20 cellular contexts compared by ENCODE assay signal in genomic region chr2:32656069-32656468, GRCh38. TPM values are rescaled to one million over a fixed set of nuclear protein-coding genes. Genes with fewer than 3 reads are reported as not detected.
DNase-seq lines count a peak whose midpoint lies in the region; TF ChIP-seq lines count a peak whose summit lies in the region.
"Had no signal": no experiment of that assay in that cellular context is flagged by ENCODE, and none has a peak within 500 bp of the region (broad histone marks: within the 10 kb centered on the region; RNA-seq: fewer than 3 reads in every experiment).

No MANE protein-coding gene starts in this region.

- POLR2A ChIA-PET in MCF 10A (lab: Yijun Ruan, JAX), result interaction anchor here (0.6 to 1.6 kb wide), 4 partner anchors 9 to 16 kb away, joined by 3 to 5 read pairs (median 3); no protein-coding TSS in a partner anchor

- H3K4me2 ChIP-seq in KMS-11, result peak overlapping the region; percentile 29; the same call in 1 of the 2 replicates
- H3K4me2 ChIP-seq: BLaER1 had no signal

- TF ChIP-seq CTCF in KMS-11 (conservative IDR thresholded peaks at IDR 0.05; ENCODE audit: low read depth, low read length), result no peak
- TF ChIP-seq CTCF in endodermal cell (conservative IDR thresholded peaks at IDR 0.05), result no peak
- TF ChIP-seq CTCF in progenitor cell of endocrine pancreas (IDR thresholded peaks at IDR 0.05; ENCODE audit: unreplicated experiment), result no peak
- TF ChIP-seq CTCF in MCF 10A (IDR thresholded peaks at IDR 0.05; ENCODE audit: unreplicated experiment), result no peak

- peaks cover 26% of the 10 kb centered on the region for H3K36me3 Mint-ChIP-seq in endodermal cell (ENCODE audit: low read depth)
- H3K36me3 Mint-ChIP-seq in progenitor cell of endocrine pancreas (ENCODE audit: insufficient read depth), result peaks cover 17% of the 10 kb centered on the region
- peaks cover 59% of the 10 kb centered on the region for H3K36me3 Mint-ChIP-seq in MCF 10A (ENCODE audit: insufficient read depth, unreplicated experiment)

- H3K4me1 ChIP-seq in KMS-11 (ENCODE audit: low read depth, poor library complexity, severe bottlenecking) (peaks cover 14% of the 10 kb centered on the region), endodermal cell (ENCODE audit: control insufficient read depth, insufficient read depth, low read length) (no peaks in the 10 kb centered on the region)
- H3K4me1 ChIP-seq: BE2C, BLaER1, Caco-2 had no signal

- H3K27ac ChIP-seq in KMS-11, result peak overlapping the region; percentile 5; the same call in 1 of the 2 replicates
- no peak overlapping the region for H3K27ac ChIP-seq in endodermal cell (ENCODE audit: low read depth, low read length)
- H3K27ac ChIP-seq: BLaER1 had no signal

- 91 to 92% methylated on average over 3 of the region's 3 CpGs for WGBS in endodermal cell (ENCODE audit: insufficient coverage in 1 of 2, insufficient read length in 1 of 2), 2 experiments

- no peak for DNase-seq in endodermal cell
- DNase-seq in progenitor cell of endocrine pancreas (ENCODE audit: low spot score, unreplicated experiment), result no peak
- no peak for DNase-seq in amniotic stem cell (lab: John Stamatoyannopoulos, UW)
- DNase-seq in NCI-H2081 treated with DMSO at 0.1 percent for 48 hours (lab: John Stamatoyannopoulos, UW), result no peak
- DNase-seq in NCI-H510A treated with DMSO at 0.1 percent for 48 hours (lab: John Stamatoyannopoulos, UW), result no peak
- DNase-seq in MCF 10A (ENCODE audit: unreplicated experiment), result no peak
- DNase-seq: 8988T; ACHN; BE2C; C1 segment of cervical spinal cord; Caco-2; Calu3; CD4-positive, alpha-beta T cell; CD8-positive, alpha-beta T cell; DMS79 treated with DMSO at 0.1 percent for 48 hours; GF-D8 had no signal

- H2AFZ ChIP-seq in KMS-11 (ENCODE audit: low read depth), result no peak overlapping the region

- intact Hi-C loops in MCF 10A (cut with micrococcal nuclease), result no loop called here

- no TSS peak for BruUV-seq in MCF 10A (replicated peaks; lab: Mats Ljungman, UMichigan)

- no peaks in the 10 kb centered on the region for H3K9me3 ChIP-seq in endodermal cell (ENCODE audit: control insufficient read depth, low read length)
- H3K9me3 ChIP-seq: BE2C, Caco-2 had no signal

- CTCF ChIA-PET in MCF 10A (lab: Yijun Ruan, JAX), result interaction anchor here (3.2 kb wide), 1 partner anchor 378 kb away, joined by 12 read pairs; no protein-coding TSS in a partner anchor

- H4K20me1 ChIP-seq in KMS-11 (ENCODE audit: insufficient read depth), result no peaks in the 10 kb centered on the region
- H4K20me1 ChIP-seq: BLaER1 had no signal

- H3K9me3 Mint-ChIP-seq in endodermal cell (peaks cover 1% of the 10 kb centered on the region), progenitor cell of endocrine pancreas (ENCODE audit: low read depth) (peaks cover 3% of the 10 kb centered on the region), MCF 10A (ENCODE audit: unreplicated experiment) (no peaks in the 10 kb centered on the region)
- H3K9me3 Mint-ChIP-seq: CD4-positive, alpha-beta T cell; CD8-positive, alpha-beta T cell had no signal

- H3K9ac ChIP-seq in KMS-11 (no peak overlapping the region), endodermal cell (ENCODE audit: extremely low read depth, low read length, poor library complexity, severe bottlenecking) (no peak overlapping the region)
- H3K9ac ChIP-seq: BLaER1 had no signal

- 0 out of 2 replicates have a peak, but pooled peaks cover 6% of the 10 kb centered on the region for H3K79me2 ChIP-seq in KMS-11 (ENCODE audit: insufficient read depth, low read depth)

- H3K27me3 Mint-ChIP-seq in endodermal cell (ENCODE audit: insufficient read depth) (no peaks in the 10 kb centered on the region), progenitor cell of endocrine pancreas (no peaks in the 10 kb centered on the region), MCF 10A (ENCODE audit: insufficient read depth, unreplicated experiment) (no peaks in the 10 kb centered on the region)
- H3K27me3 Mint-ChIP-seq: CD4-positive, alpha-beta T cell had no signal

- 0 out of 2 replicates have a peak, but pooled peaks cover 6% of the 10 kb centered on the region for H3K36me3 ChIP-seq in KMS-11 (ENCODE audit: insufficient read depth)
- peaks cover 14% of the 10 kb centered on the region for H3K36me3 ChIP-seq in endodermal cell (ENCODE audit: control insufficient read depth, insufficient read depth, low read length)
- H3K36me3 ChIP-seq: BE2C had no signal

- H3K27ac Mint-ChIP-seq in endodermal cell (peak overlapping the region; percentile 14), progenitor cell of endocrine pancreas (peak overlapping the region; percentile 43), MCF 10A (ENCODE audit: low read depth, unreplicated experiment) (no peak overlapping the region)
- H3K27ac Mint-ChIP-seq: CD4-positive, alpha-beta T cell; CD8-positive, alpha-beta T cell had no signal

- H3K4me3 ChIP-seq in KMS-11 (IDR thresholded peaks at IDR 0.05; ENCODE audit: insufficient read depth, low read depth, low read length) (no peak overlapping the region), endodermal cell (ENCODE audit: low read length) (no peak overlapping the region)
- H3K4me3 ChIP-seq: BLaER1, GM12878 had no signal

- no peaks in the 10 kb centered on the region for H3K4me1 Mint-ChIP-seq in endodermal cell
- H3K4me1 Mint-ChIP-seq in progenitor cell of endocrine pancreas (ENCODE audit: low read depth), result peaks cover 6% of the 10 kb centered on the region
- no peaks in the 10 kb centered on the region for H3K4me1 Mint-ChIP-seq in MCF 10A (ENCODE audit: insufficient read depth, unreplicated experiment)
- H3K4me1 Mint-ChIP-seq: CD14-positive monocyte had no signal

- H3K27me3 ChIP-seq in KMS-11 (ENCODE audit: insufficient read depth, low read depth), result no peaks in the 10 kb centered on the region
- no peaks in the 10 kb centered on the region for H3K27me3 ChIP-seq in endodermal cell (ENCODE audit: control insufficient read depth, insufficient read depth, low read length, poor library complexity, severe bottlenecking)
- H3K27me3 ChIP-seq: BE2C, BLaER1 had no signal

- H3K4me3 Mint-ChIP-seq in endodermal cell (no peak overlapping the region), progenitor cell of endocrine pancreas (ENCODE audit: low read depth) (no peak overlapping the region), MCF 10A (ENCODE audit: unreplicated experiment) (no peak overlapping the region)
- H3K4me3 Mint-ChIP-seq: CD14-positive monocyte; CD4-positive, alpha-beta T cell; CD8-positive, alpha-beta T cell had no signal

RNA-seq across cellular contexts. Expression of gene TTC27, which starts 28.2 kb away (rescaled TPM):
- total RNA-seq in endodermal cell (10 to 100 TPM; 16.4 to 20.3 TPM), progenitor cell of endocrine pancreas (20.5 and 21.8 TPM in 2 replicates), MCF 10A (2022) (21.1 and 29.1 TPM in 2 replicates)
- 14.4 TPM for polyA plus RNA-seq in endodermal cell (2013, experiment 1 of 2)
- polyA plus RNA-seq in endodermal cell (2013, experiment 2 of 2), result 14.2 TPM
